Comparison of ENCODE assay signal across 39 cellular contexts in genomic region chr5:143268388-143268787, GRCh38.
"Had no signal": no experiment of that assay in that cellular context is flagged by ENCODE, and none has a peak within 500 bp of the region (broad histone marks: within the 10 kb centered on the region; RNA-seq: fewer than 3 reads in every experiment).

No MANE protein-coding gene starts in this region.

- ATAC-seq: activated naive CD4-positive, alpha-beta T cell treated with anti-CD3 and anti-CD28 coated beads, Interleukin-2, amount 50 U/mL, for 72 hours; activated naive CD8-positive, alpha-beta T cell treated with anti-CD3 and anti-CD28 coated beads, Interleukin-2, amount 50 U/mL, for 24 hours; activated T-cell treated with anti-CD3 and anti-CD28 coated beads, Interleukin-2, amount 50 U/mL, for 4 hours; activated T-cell treated with anti-CD3 and anti-CD28 coated beads, Interleukin-2, amount 50 U/mL, for 72 hours; activated T-helper 17 cell treated with anti-CD3 and anti-CD28 coated beads, Interleukin-2, amount 50 U/mL, for 72 hours; body of pancreas had no signal

- H3K36me3 ChIP-seq: adrenal gland, ascending aorta, brain microvascular endothelial cell, breast epithelium, cardiac muscle cell, colonic mucosa had no signal

- H3K4me3 Mint-ChIP-seq: activated naive CD4-positive, alpha-beta T cell treated with anti-CD3 and anti-CD28 coated beads for 36 hours; activated naive CD4-positive, alpha-beta T cell treated with anti-CD3 and anti-CD28 coated beads, Interleukin-2, amount 10 ng/mL, durations not matched to agents 7 days and 5 days; activated naive CD4-positive, alpha-beta T cell treated with anti-CD3 and anti-CD28 coated beads, Interleukin-2, amount 50 U/mL, for 24 hours; activated naive CD8-positive, alpha-beta T cell; activated naive CD8-positive, alpha-beta T cell treated with anti-CD3 and anti-CD28 coated beads for 36 hours; activated naive CD8-positive, alpha-beta T cell treated with anti-CD3 and anti-CD28 coated beads, Interleukin-2, amount 10 ng/mL, durations not matched to agents 7 days and 5 days; activated naive CD8-positive, alpha-beta T cell treated with anti-CD3 and anti-CD28 coated beads, Interleukin-2, amount 50 U/mL, for 24 hours; activated T-cell treated with anti-CD3 and anti-CD28 coated beads, Interleukin-2, amount 50 U/mL, for 24 hours; activated T-cell treated with anti-CD3 and anti-CD28 coated beads, Interleukin-2, amount 50 U/mL, for 4 hours; activated T-cell treated with anti-CD3 and anti-CD28 coated beads, Interleukin-2, amount 50 U/mL, for 72 hours; activated T-helper 1 cell treated with anti-CD3 and anti-CD28 coated beads, Interleukin-12 subunit alpha, Interleukin-12 subunit beta, Interleukin-2, Interleukin-4 antibody, amounts not matched to agents 30 ng/mL and 10 ng/mL and 1 ng/mL, durations not matched to agents 14 hours and 24 hours and 36 hours; activated T-helper 17 cell treated with anti-CD3 and anti-CD28 coated beads, Interleukin-2, amount 50 U/mL, for 72 hours; brain; central memory CD8-positive, alpha-beta T cell had no signal

- DNase-seq: activated effector memory CD4-positive, alpha-beta T cell treated with anti-CD3 and anti-CD28 coated beads, Interleukin-2, amount 50 U/mL, for 16 hours; activated effector memory CD4-positive, alpha-beta T cell treated with Interleukin-2 at 50 U/mL for 16 hours; activated gamma-delta T cell; activated gamma-delta T cell treated with Interleukin-2 at 50 U/mL for 16 hours; activated naive CD4-positive, alpha-beta T cell; activated naive CD4-positive, alpha-beta T cell treated with anti-CD3 and anti-CD28 coated beads for 36 hours; activated naive CD4-positive, alpha-beta T cell treated with anti-CD3 and anti-CD28 coated beads, Interleukin-2, amount 10 ng/mL, durations not matched to agents 7 days and 5 days; activated naive CD4-positive, alpha-beta T cell treated with anti-CD3 and anti-CD28 coated beads, Interleukin-2, amount 50 U/mL, for 16 hours; activated naive CD4-positive, alpha-beta T cell treated with Interleukin-2 at 50 U/mL for 16 hours; activated naive CD8-positive, alpha-beta T cell treated with anti-CD3 and anti-CD28 coated beads for 36 hours; activated naive CD8-positive, alpha-beta T cell treated with anti-CD3 and anti-CD28 coated beads, Interleukin-2, amount 10 ng/mL, durations not matched to agents 7 days and 5 days; activated naive CD8-positive, alpha-beta T cell treated with anti-CD3 and anti-CD28 coated beads, Interleukin-2, amount 50 U/mL, for 24 hours; activated T-cell treated with anti-CD3 and anti-CD28 coated beads, Interleukin-2, amount 50 U/mL, for 24 hours; activated T-cell treated with anti-CD3 and anti-CD28 coated beads, Interleukin-2, amount 50 U/mL, for 4 hours; activated T-cell treated with anti-CD3 and anti-CD28 coated beads, Interleukin-2, amount 50 U/mL, for 48 hours; activated T-cell treated with anti-CD3 and anti-CD28 coated beads, Interleukin-2, amount 50 U/mL, for 72 hours; adrenal gland; amniotic stem cell; amygdala; anterior cingulate cortex; aorta; body of pancreas; brain microvascular endothelial cell; caudate nucleus; central memory CD4-positive, alpha-beta T cell; cerebellar nuclear complex; colonic mucosa had no signal

- H3K27me3 ChIP-seq: adrenal gland, ascending aorta, body of pancreas, brain microvascular endothelial cell, breast epithelium, cardiac muscle cell, colonic mucosa had no signal

- H3K9me3 ChIP-seq: adrenal gland, body of pancreas, colonic mucosa had no signal

- H3K27ac Mint-ChIP-seq: activated naive CD4-positive, alpha-beta T cell treated with anti-CD3 and anti-CD28 coated beads for 36 hours; activated naive CD4-positive, alpha-beta T cell treated with anti-CD3 and anti-CD28 coated beads, Interleukin-2, amount 10 ng/mL, durations not matched to agents 7 days and 5 days; activated naive CD4-positive, alpha-beta T cell treated with anti-CD3 and anti-CD28 coated beads, Interleukin-2, amount 50 U/mL, for 24 hours; activated naive CD4-positive, alpha-beta T cell treated with anti-CD3 and anti-CD28 coated beads, Interleukin-2, amount 50 U/mL, for 72 hours; activated naive CD8-positive, alpha-beta T cell; activated naive CD8-positive, alpha-beta T cell treated with anti-CD3 and anti-CD28 coated beads for 36 hours; activated naive CD8-positive, alpha-beta T cell treated with anti-CD3 and anti-CD28 coated beads, Interleukin-2, amount 10 ng/mL, durations not matched to agents 7 days and 5 days; activated naive CD8-positive, alpha-beta T cell treated with anti-CD3 and anti-CD28 coated beads, Interleukin-2, amount 50 U/mL, for 24 hours; activated T-cell treated with anti-CD3 and anti-CD28 coated beads, Interleukin-2, amount 50 U/mL, for 24 hours; activated T-cell treated with anti-CD3 and anti-CD28 coated beads, Interleukin-2, amount 50 U/mL, for 72 hours; activated T-helper 1 cell treated with anti-CD3 and anti-CD28 coated beads, Interleukin-12 subunit alpha, Interleukin-12 subunit beta, Interleukin-2, Interleukin-4 antibody, amounts not matched to agents 30 ng/mL and 10 ng/mL and 1 ng/mL, durations not matched to agents 14 hours and 24 hours and 36 hours; activated T-helper 17 cell treated with anti-CD3 and anti-CD28 coated beads, Interleukin-2, amount 50 U/mL, for 72 hours; activated T-helper 2 cell treated with anti-CD3 and anti-CD28 coated beads, Interferon-gamma antibody, Interleukin-2, Interleukin-4, amounts not matched to agents 10 μg/mL and 5 μg/mL and 100 μg/mL, durations not matched to agents 14 hours and 24 hours and 36 hours; brain had no signal

- H3K4me1 ChIP-seq: adrenal gland, ascending aorta, body of pancreas, breast epithelium, colonic mucosa had no signal

- H3K27ac ChIP-seq: adrenal gland, ascending aorta, body of pancreas, brain microvascular endothelial cell, breast epithelium, cardiac muscle cell, colonic mucosa had no signal

- H3K27me3 Mint-ChIP-seq: activated naive CD4-positive, alpha-beta T cell treated with anti-CD3 and anti-CD28 coated beads, Interleukin-2, amount 10 ng/mL, durations not matched to agents 7 days and 5 days; activated naive CD4-positive, alpha-beta T cell treated with anti-CD3 and anti-CD28 coated beads, Interleukin-2, amount 50 U/mL, for 24 hours; activated naive CD8-positive, alpha-beta T cell; activated naive CD8-positive, alpha-beta T cell treated with anti-CD3 and anti-CD28 coated beads for 36 hours; activated naive CD8-positive, alpha-beta T cell treated with anti-CD3 and anti-CD28 coated beads, Interleukin-2, amount 10 ng/mL, durations not matched to agents 7 days and 5 days; activated naive CD8-positive, alpha-beta T cell treated with anti-CD3 and anti-CD28 coated beads, Interleukin-2, amount 50 U/mL, for 24 hours; activated T-cell treated with anti-CD3 and anti-CD28 coated beads, Interleukin-2, amount 50 U/mL, for 24 hours; activated T-helper 17 cell treated with anti-CD3 and anti-CD28 coated beads, Interleukin-2, amount 50 U/mL, for 72 hours; brain; central memory CD8-positive, alpha-beta T cell had no signal

- H3K4me3 ChIP-seq: adrenal gland, ascending aorta, body of pancreas, breast epithelium, cardiac muscle cell, colonic mucosa had no signal

- H3K4me1 Mint-ChIP-seq: activated naive CD4-positive, alpha-beta T cell treated with anti-CD3 and anti-CD28 coated beads, Interleukin-2, amount 10 ng/mL, durations not matched to agents 7 days and 5 days; activated naive CD4-positive, alpha-beta T cell treated with anti-CD3 and anti-CD28 coated beads, Interleukin-2, amount 50 U/mL, for 24 hours; activated naive CD8-positive, alpha-beta T cell treated with anti-CD3 and anti-CD28 coated beads for 36 hours; activated naive CD8-positive, alpha-beta T cell treated with anti-CD3 and anti-CD28 coated beads, Interleukin-2, amount 10 ng/mL, durations not matched to agents 7 days and 5 days; activated T-helper 17 cell treated with anti-CD3 and anti-CD28 coated beads, Interleukin-2, amount 50 U/mL, for 72 hours; brain; central memory CD8-positive, alpha-beta T cell had no signal

- FAIRE-seq: bronchial epithelial cell had no signal
